In the genomic region with DNA sequence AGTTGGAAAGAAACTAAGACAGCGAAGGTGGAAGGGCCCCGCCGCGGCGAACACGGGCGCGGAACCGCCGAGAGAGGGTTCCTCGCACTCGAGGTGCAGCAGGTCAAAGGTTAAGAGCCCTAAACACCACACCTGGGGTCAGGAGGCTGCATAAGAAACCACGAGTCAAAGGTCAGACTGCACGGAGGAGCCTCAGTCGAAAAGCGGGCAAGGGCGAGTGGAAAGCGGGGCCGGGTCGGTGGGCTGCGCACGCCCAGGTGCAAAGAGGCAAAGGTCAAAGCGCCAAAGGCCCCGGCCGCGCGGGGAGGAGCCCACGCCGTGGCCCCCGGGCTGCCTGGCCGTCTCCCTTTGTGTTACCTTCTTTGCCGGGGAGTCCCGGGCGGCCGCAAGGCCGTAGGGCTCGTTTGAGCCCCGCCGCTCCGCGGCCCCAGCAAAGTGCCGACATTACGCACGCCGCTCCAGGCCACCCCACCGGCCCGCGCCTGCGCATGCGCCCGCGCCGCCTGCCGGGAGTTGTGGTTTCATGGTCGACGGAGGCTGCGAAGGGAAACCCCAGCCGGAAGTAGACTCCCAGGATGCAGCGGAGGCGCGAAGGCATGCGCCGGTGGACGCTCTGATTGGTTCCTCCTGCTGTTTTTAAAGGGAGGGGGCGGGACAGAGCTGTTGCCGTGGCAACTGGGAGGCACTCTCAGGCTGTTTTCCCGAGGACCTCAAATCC, we compare ENCODE assay signal across 1 cellular context.
TF ChIP-seq lines count a peak whose summit lies in the region.

A gene (minus strand): TSS at position 470 of the 718 bp plus-strand sequence. CDS start 25 bp downstream, at position 445.

TF ChIP-seq in K562, 482 proteins besides CTCF, POLR2A, EP300 and RAD21 (continued from another document and continues in another):
- TF ChIP-seq, protein P1, sequence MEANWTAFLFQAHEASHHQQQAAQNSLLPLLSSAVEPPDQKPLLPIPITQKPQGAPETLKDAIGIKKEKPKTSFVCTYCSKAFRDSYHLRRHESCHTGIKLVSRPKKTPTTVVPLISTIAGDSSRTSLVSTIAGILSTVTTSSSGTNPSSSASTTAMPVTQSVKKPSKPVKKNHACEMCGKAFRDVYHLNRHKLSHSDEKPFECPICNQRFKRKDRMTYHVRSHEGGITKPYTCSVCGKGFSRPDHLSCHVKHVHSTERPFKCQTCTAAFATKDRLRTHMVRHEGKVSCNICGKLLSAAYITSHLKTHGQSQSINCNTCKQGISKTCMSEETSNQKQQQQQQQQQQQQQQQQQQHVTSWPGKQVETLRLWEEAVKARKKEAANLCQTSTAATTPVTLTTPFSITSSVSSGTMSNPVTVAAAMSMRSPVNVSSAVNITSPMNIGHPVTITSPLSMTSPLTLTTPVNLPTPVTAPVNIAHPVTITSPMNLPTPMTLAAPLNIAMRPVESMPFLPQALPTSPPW (CRISPR knock-in tag; IDR thresholded peaks at IDR 0.05): peak; percentile 38; the same call in 1 of the 2 replicates
- TF ChIP-seq, protein P2, sequence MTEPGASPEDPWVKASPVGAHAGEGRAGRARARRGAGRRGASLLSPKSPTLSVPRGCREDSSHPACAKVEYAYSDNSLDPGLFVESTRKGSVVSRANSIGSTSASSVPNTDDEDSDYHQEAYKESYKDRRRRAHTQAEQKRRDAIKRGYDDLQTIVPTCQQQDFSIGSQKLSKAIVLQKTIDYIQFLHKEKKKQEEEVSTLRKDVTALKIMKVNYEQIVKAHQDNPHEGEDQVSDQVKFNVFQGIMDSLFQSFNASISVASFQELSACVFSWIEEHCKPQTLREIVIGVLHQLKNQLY (CRISPR knock-in tag; conservative IDR thresholded peaks at IDR 0.05): no peak
- TF ChIP-seq, protein P3, sequence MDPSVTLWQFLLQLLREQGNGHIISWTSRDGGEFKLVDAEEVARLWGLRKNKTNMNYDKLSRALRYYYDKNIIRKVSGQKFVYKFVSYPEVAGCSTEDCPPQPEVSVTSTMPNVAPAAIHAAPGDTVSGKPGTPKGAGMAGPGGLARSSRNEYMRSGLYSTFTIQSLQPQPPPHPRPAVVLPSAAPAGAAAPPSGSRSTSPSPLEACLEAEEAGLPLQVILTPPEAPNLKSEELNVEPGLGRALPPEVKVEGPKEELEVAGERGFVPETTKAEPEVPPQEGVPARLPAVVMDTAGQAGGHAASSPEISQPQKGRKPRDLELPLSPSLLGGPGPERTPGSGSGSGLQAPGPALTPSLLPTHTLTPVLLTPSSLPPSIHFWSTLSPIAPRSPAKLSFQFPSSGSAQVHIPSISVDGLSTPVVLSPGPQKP (CRISPR knock-in tag; IDR thresholded peaks at IDR 0.05): no peak
- TF ChIP-seq FIP1L1 (IDR thresholded peaks at IDR 0.05; ENCODE audit: low read depth, low read length, poor library complexity, severe bottlenecking) (peak; percentile 63), KLF6 (CRISPR knock-in tag; IDR thresholded peaks at IDR 0.05; ENCODE audit: borderline replicate concordance) (no peak), TARDBP (IDR thresholded peaks at IDR 0.05) (no peak), SRSF9 (IDR thresholded peaks at IDR 0.05; ENCODE audit: borderline replicate concordance, low read depth, low read length) (no peak), CTBP1 (IDR thresholded peaks at IDR 0.05; ENCODE audit: borderline replicate concordance) (0 out of 2 replicates have a peak, but pooled peaks have one; percentile 35), MAFG (tag; conservative IDR thresholded peaks at IDR 0.05) (no peak), TAF15 (IDR thresholded peaks at IDR 0.05; ENCODE audit: low read depth, low read length) (no peak), POLR2AphosphoS5 (IDR thresholded peaks at IDR 0.05; ENCODE audit: control insufficient read depth, insufficient read depth, low read depth, low read length) (peak; percentile 41; the same call in 1 of the 2 replicates), ZNF436 (CRISPR knock-in tag; IDR thresholded peaks at IDR 0.05) (no peak), ZNF584 (CRISPR knock-in tag; IDR thresholded peaks at IDR 0.05; ENCODE audit: low read depth) (no peak)
- TF ChIP-seq, protein P4, sequence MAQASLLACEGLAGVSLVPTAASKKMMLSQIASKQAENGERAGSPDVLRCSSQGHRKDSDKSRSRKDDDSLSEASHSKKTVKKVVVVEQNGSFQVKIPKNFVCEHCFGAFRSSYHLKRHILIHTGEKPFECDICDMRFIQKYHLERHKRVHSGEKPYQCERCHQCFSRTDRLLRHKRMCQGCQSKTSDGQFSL (CRISPR knock-in tag; IDR thresholded peaks at IDR 0.05): no peak
- TF ChIP-seq, protein P4 (tag; IDR thresholded peaks at IDR 0.05): no peak
- TF ChIP-seq, protein P5, sequence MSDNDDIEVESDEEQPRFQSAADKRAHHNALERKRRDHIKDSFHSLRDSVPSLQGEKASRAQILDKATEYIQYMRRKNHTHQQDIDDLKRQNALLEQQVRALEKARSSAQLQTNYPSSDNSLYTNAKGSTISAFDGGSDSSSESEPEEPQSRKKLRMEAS (CRISPR knock-in tag; IDR thresholded peaks at IDR 0.05): no peak
- TF ChIP-seq, protein P6, sequence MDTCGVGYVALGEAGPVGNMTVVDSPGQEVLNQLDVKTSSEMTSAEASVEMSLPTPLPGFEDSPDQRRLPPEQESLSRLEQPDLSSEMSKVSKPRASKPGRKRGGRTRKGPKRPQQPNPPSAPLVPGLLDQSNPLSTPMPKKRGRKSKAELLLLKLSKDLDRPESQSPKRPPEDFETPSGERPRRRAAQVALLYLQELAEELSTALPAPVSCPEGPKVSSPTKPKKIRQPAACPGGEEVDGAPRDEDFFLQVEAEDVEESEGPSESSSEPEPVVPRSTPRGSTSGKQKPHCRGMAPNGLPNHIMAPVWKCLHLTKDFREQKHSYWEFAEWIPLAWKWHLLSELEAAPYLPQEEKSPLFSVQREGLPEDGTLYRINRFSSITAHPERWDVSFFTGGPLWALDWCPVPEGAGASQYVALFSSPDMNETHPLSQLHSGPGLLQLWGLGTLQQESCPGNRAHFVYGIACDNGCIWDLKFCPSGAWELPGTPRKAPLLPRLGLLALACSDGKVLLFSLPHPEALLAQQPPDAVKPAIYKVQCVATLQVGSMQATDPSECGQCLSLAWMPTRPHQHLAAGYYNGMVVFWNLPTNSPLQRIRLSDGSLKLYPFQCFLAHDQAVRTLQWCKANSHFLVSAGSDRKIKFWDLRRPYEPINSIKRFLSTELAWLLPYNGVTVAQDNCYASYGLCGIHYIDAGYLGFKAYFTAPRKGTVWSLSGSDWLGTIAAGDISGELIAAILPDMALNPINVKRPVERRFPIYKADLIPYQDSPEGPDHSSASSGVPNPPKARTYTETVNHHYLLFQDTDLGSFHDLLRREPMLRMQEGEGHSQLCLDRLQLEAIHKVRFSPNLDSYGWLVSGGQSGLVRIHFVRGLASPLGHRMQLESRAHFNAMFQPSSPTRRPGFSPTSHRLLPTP (IDR thresholded peaks at IDR 0.05; ENCODE audit: borderline replicate concordance, extremely low read depth, insufficient read length): no peak
- TF ChIP-seq, protein P7, sequence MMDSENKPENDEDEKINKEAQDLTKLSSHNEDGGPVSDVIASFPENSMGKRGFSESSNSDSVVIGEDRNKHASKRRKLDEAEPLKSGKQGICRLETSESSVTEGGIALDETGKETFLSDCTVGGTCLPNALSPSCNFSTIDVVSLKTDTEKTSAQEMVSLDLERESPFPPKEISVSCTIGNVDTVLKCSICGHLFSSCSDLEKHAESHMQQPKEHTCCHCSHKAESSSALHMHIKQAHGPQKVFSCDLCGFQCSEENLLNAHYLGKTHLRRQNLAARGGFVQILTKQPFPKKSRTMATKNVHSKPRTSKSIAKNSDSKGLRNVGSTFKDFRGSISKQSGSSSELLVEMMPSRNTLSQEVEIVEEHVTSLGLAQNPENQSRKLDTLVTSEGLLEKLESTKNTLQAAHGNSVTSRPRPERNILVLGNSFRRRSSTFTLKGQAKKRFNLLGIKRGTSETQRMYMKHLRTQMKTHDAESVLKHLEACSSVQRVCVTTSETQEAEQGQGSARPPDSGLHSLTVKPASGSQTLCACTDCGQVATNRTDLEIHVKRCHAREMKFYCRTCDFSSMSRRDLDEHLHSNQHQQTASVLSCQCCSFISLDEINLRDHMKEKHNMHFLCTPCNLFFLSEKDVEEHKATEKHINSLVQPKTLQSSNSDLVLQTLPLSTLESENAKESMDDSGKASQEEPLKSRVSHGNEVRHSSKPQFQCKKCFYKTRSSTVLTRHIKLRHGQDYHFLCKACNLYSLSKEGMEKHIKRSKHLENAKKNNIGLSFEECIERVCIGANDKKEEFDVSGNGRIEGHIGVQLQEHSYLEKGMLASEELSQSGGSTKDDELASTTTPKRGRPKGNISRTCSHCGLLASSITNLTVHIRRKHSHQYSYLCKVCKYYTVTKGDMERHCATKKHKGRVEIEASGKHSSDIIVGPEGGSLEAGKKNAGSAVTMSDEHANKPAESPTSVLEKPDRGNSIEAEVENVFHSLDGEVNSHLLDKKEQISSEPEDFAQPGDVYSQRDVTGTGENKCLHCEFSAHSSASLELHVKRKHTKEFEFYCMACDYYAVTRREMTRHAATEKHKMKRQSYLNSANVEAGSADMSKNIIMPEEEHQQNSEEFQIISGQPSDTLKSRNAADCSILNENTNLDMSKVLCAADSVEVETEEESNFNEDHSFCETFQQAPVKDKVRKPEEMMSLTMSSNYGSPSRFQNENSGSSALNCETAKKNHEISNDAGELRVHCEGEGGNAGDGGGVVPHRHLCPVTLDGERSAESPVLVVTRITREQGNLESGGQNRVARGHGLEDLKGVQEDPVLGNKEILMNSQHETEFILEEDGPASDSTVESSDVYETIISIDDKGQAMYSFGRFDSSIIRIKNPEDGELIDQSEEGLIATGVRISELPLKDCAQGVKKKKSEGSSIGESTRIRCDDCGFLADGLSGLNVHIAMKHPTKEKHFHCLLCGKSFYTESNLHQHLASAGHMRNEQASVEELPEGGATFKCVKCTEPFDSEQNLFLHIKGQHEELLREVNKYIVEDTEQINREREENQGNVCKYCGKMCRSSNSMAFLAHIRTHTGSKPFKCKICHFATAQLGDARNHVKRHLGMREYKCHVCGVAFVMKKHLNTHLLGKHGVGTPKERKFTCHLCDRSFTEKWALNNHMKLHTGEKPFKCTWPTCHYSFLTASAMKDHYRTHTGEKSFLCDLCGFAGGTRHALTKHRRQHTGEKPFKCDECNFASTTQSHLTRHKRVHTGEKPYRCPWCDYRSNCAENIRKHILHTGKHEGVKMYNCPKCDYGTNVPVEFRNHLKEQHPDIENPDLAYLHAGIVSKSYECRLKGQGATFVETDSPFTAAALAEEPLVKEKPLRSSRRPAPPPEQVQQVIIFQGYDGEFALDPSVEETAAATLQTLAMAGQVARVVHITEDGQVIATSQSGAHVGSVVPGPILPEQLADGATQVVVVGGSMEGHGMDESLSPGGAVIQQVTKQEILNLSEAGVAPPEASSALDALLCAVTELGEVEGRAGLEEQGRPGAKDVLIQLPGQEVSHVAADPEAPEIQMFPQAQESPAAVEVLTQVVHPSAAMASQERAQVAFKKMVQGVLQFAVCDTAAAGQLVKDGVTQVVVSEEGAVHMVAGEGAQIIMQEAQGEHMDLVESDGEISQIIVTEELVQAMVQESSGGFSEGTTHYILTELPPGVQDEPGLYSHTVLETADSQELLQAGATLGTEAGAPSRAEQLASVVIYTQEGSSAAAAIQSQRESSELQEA (IDR thresholded peaks at IDR 0.05; ENCODE audit: low read depth): peak; percentile 93
- TF ChIP-seq, protein P8, sequence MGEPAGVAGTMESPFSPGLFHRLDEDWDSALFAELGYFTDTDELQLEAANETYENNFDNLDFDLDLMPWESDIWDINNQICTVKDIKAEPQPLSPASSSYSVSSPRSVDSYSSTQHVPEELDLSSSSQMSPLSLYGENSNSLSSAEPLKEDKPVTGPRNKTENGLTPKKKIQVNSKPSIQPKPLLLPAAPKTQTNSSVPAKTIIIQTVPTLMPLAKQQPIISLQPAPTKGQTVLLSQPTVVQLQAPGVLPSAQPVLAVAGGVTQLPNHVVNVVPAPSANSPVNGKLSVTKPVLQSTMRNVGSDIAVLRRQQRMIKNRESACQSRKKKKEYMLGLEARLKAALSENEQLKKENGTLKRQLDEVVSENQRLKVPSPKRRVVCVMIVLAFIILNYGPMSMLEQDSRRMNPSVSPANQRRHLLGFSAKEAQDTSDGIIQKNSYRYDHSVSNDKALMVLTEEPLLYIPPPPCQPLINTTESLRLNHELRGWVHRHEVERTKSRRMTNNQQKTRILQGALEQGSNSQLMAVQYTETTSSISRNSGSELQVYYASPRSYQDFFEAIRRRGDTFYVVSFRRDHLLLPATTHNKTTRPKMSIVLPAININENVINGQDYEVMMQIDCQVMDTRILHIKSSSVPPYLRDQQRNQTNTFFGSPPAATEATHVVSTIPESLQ (CRISPR knock-in tag; IDR thresholded peaks at IDR 0.05): no peak
- TF ChIP-seq, protein P9, sequence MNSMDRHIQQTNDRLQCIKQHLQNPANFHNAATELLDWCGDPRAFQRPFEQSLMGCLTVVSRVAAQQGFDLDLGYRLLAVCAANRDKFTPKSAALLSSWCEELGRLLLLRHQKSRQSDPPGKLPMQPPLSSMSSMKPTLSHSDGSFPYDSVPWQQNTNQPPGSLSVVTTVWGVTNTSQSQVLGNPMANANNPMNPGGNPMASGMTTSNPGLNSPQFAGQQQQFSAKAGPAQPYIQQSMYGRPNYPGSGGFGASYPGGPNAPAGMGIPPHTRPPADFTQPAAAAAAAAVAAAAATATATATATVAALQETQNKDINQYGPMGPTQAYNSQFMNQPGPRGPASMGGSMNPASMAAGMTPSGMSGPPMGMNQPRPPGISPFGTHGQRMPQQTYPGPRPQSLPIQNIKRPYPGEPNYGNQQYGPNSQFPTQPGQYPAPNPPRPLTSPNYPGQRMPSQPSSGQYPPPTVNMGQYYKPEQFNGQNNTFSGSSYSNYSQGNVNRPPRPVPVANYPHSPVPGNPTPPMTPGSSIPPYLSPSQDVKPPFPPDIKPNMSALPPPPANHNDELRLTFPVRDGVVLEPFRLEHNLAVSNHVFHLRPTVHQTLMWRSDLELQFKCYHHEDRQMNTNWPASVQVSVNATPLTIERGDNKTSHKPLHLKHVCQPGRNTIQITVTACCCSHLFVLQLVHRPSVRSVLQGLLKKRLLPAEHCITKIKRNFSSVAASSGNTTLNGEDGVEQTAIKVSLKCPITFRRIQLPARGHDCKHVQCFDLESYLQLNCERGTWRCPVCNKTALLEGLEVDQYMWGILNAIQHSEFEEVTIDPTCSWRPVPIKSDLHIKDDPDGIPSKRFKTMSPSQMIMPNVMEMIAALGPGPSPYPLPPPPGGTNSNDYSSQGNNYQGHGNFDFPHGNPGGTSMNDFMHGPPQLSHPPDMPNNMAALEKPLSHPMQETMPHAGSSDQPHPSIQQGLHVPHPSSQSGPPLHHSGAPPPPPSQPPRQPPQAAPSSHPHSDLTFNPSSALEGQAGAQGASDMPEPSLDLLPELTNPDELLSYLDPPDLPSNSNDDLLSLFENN (IDR thresholded peaks at IDR 0.05; ENCODE audit: low read depth in 2 of 2, low read length in 2 of 2): no peak
